16 cellular contexts compared by ENCODE assay signal in genomic region chr2:239310401-239311061, GRCh38.
DNase-seq lines count a peak whose midpoint lies in the region; TF ChIP-seq lines count a peak whose summit lies in the region.
"Had no signal": no experiment of that assay in that cellular context is flagged by ENCODE, and none has a peak within 500 bp of the region (broad histone marks: within the 10 kb centered on the region; RNA-seq: fewer than 3 reads in every experiment).

No MANE protein-coding gene starts in this region.

- no TSS peak for BruUV-seq in Calu3 (replicated peaks; lab: Mats Ljungman, UMichigan)

- peaks cover 45% of the 10 kb centered on the region for H3K36me3 ChIP-seq in KOPT-K1 (ENCODE audit: insufficient read depth, low read length)
- H3K36me3 ChIP-seq in stomach, result peaks cover 0 to 4% (median 0%) of the 10 kb centered on the region in 4 donors
- H3K36me3 ChIP-seq: neural progenitor cell had no signal

- CTCF ChIA-PET in Calu3 (lab: Charles Lee), result no interaction called here

- no peak overlapping the region for H3K4me3 Mint-ChIP-seq in endothelial cell (ENCODE audit: unreplicated experiment)
- H3K4me3 Mint-ChIP-seq in Calu3 (ENCODE audit: low read depth, unreplicated experiment), result no peak overlapping the region
- H3K4me3 Mint-ChIP-seq: CD4-positive, CD25-positive, alpha-beta regulatory T cell; dendritic cell treated with granulocyte-macrophage colony-stimulating factor and Interleukin-4, amounts not matched to agents 40 ng/mL and 50 ng/mL, for 4 days; neural progenitor cell; stimulated activated effector memory CD8-positive, alpha-beta T cell treated with anti-CD3 and anti-CD28 coated beads, Interleukin-12 subunit alpha, Interleukin-12 subunit beta, amount 100 ng/mL, for 72 hours had no signal

- DNase-seq in caudate nucleus (lab: John Stamatoyannopoulos, UW) (peak in 7 of 61 donors; percentile 28 to 60 (median 38)), mesenteric fat pad (ENCODE audit: low spot score) (peak; percentile 82), stomach (peak; percentile 20), endothelial cell (ENCODE audit: low spot score) (no peak), OCI-M2 (lab: John Stamatoyannopoulos, UW; ENCODE audit: unreplicated experiment) (no peak), Calu3 (no peak)
- DNase-seq: activated CD4-positive, alpha-beta T cell treated with anti-CD3 and anti-CD28 coated beads for 4 hours; activated naive CD4-positive, alpha-beta T cell treated with anti-CD3 and anti-CD28 coated beads, Interleukin-2, amount 50 U/mL, for 16 hours; CD4-positive, CD25-positive, alpha-beta regulatory T cell; Karpas-422; stimulated activated CD4-positive, alpha-beta T cell treated with anti-CD3 and anti-CD28 coated beads, Interleukin-1b, Interleukin-23, amount 100 ng/mL, for 48 hours; SW 1271 had no signal

- H3K9me3 Mint-ChIP-seq in endothelial cell (ENCODE audit: unreplicated experiment) (no peaks in the 10 kb centered on the region), Calu3 (ENCODE audit: low read depth, unreplicated experiment) (no peaks in the 10 kb centered on the region)
- H3K9me3 Mint-ChIP-seq: dendritic cell treated with granulocyte-macrophage colony-stimulating factor and Interleukin-4, amounts not matched to agents 40 ng/mL and 50 ng/mL, for 4 days; stimulated activated effector memory CD8-positive, alpha-beta T cell treated with anti-CD3 and anti-CD28 coated beads, Interleukin-12 subunit alpha, Interleukin-12 subunit beta, amount 100 ng/mL, for 72 hours had no signal

- H3K9me3 ChIP-seq in KOPT-K1 (ENCODE audit: insufficient read depth, low read length, poor library complexity, severe bottlenecking) (peaks cover 13% of the 10 kb centered on the region), stomach (no peaks in the 10 kb centered on the region)

- TF ChIP-seq CTCF in stomach (IDR thresholded peaks at IDR 0.05) (no peak), endothelial cell (IDR thresholded peaks at IDR 0.05; ENCODE audit: unreplicated experiment) (no peak), Calu3 (IDR thresholded peaks at IDR 0.05; ENCODE audit: unreplicated experiment) (no peak)

- no peaks in the 10 kb centered on the region for H3K27me3 ChIP-seq in stomach
- H3K27me3 ChIP-seq: neural progenitor cell had no signal

- peak; percentile 13 for TF ChIP-seq EP300 in stomach (IDR thresholded peaks at IDR 0.05)

- no peak overlapping the region for H3K27ac Mint-ChIP-seq in endothelial cell (ENCODE audit: unreplicated experiment)
- no peak overlapping the region for H3K27ac Mint-ChIP-seq in Calu3 (ENCODE audit: unreplicated experiment)
- H3K27ac Mint-ChIP-seq: neural progenitor cell; stimulated activated effector memory CD8-positive, alpha-beta T cell treated with anti-CD3 and anti-CD28 coated beads, Interleukin-12 subunit alpha, Interleukin-12 subunit beta, amount 100 ng/mL, for 72 hours had no signal

- H3K27me3 Mint-ChIP-seq in endothelial cell (ENCODE audit: unreplicated experiment) (peaks cover 4% of the 10 kb centered on the region), Calu3 (ENCODE audit: unreplicated experiment) (no peaks in the 10 kb centered on the region)
- H3K27me3 Mint-ChIP-seq: CD4-positive, CD25-positive, alpha-beta regulatory T cell; dendritic cell treated with granulocyte-macrophage colony-stimulating factor and Interleukin-4, amounts not matched to agents 40 ng/mL and 50 ng/mL, for 4 days had no signal

- H3K4me1 ChIP-seq in stomach, result peaks cover 12 to 85% (median 52%) of the 10 kb centered on the region in 4 donors

- H3K36me3 Mint-ChIP-seq in endothelial cell (ENCODE audit: low read depth, unreplicated experiment) (peaks cover 13% of the 10 kb centered on the region), Calu3 (ENCODE audit: insufficient read depth, unreplicated experiment) (no peaks in the 10 kb centered on the region)
- H3K36me3 Mint-ChIP-seq: stimulated activated effector memory CD8-positive, alpha-beta T cell treated with anti-CD3 and anti-CD28 coated beads, Interleukin-12 subunit alpha, Interleukin-12 subunit beta, amount 100 ng/mL, for 72 hours had no signal

- TF ChIP-seq POLR2A in stomach (IDR thresholded peaks at IDR 0.05), result no peak

- H3K27ac ChIP-seq in KOPT-K1 (ENCODE audit: low read depth, low read length, poor library complexity, severe bottlenecking), result peak overlapping the region; percentile 100
- H3K27ac ChIP-seq in caudate nucleus (ENCODE audit: low read depth, low read length), result peak overlapping the region; percentile 71
- peak overlapping the region in 4 of 5 donors; percentile 73 to 86 (median 75) for H3K27ac ChIP-seq in stomach
- H3K27ac ChIP-seq: neural progenitor cell had no signal

- H3K4me1 Mint-ChIP-seq in endothelial cell (ENCODE audit: unreplicated experiment) (peaks cover 22% of the 10 kb centered on the region), Calu3 (ENCODE audit: low read depth, unreplicated experiment) (no peaks in the 10 kb centered on the region)

- H3K4me3 ChIP-seq in stomach, result no peak overlapping the region
- H3K4me3 ChIP-seq: neural progenitor cell had no signal

- intact Hi-C loops in stomach (cut with DNase I; ENCODE audit: low total_unique reads), result no loop called here
- intact Hi-C loops in Calu3 (cut with micrococcal nuclease; ENCODE audit: unreplicated experiment), result no loop called here

- 83 to 95% (median 94%) methylated on average over 14 of the region's 14 CpGs for WGBS in stomach, 5 donors

Comparison
In these comparisons a context has a peak if more than half of its experiments do, and no peak if none do; other contexts are left out.
1. DNase-seq: peak in mesenteric fat pad (single experiment) and stomach (single experiment); none in endothelial cell (single experiment), OCI-M2 (single experiment) and Calu3 (single experiment).
2. Peak in every context shown above with its lines, with median percentiles within 50 percentile points of each other: H3K27ac ChIP-seq.